ENCODE assay signal across 1 cellular context in the genomic region with DNA sequence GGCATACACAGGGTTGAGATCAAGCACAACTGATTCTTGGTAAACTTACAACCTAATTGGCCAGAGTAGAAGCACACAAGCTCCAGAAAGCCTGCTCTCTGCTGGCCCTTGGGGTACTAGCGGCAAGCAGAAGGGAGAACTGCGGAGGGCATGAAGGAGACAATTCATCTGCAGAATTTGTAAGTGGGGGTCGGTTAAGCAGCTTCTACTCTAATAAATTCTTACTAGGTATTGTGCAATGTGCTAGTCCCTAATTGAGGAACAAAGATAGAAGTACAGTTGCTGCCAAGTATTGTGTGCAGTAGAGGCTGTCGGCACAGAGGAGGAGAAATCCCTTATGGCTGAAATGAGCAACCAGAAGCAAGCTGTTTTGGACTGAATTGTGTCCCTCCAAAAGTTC.
A peak's percentile ranks its signal among the peaks of the same experiment; 100 is the strongest.
TF ChIP-seq lines count a peak whose summit lies in the region.

No MANE protein-coding gene starts in this region.

TF ChIP-seq in IMR-90, 13 proteins besides CTCF, POLR2A, EP300 and RAD21:
- TF ChIP-seq MAFK (IDR thresholded peaks at IDR 0.05; ENCODE audit: low read depth, low read length) (no peak), CEBPB (IDR thresholded peaks at IDR 0.05; ENCODE audit: low read depth, low read length) (peak; percentile 72)
TF ChIP-seq in IMR-90: peak in this region for 1.
